ENCODE assay signal across 28 cellular contexts in genomic region chr12:106885546-106886249, GRCh38.
"Had no signal": no experiment of that assay in that cellular context is flagged by ENCODE, and none has a peak within 500 bp of the region (broad histone marks: within the 10 kb centered on the region; RNA-seq: fewer than 3 reads in every experiment).

No MANE protein-coding gene starts in this region.

- H3K9me3 ChIP-seq: left lung, lower lobe of right lung, ovary, right atrium auricular region, stomach, testis, thyroid gland, transverse colon, upper lobe of left lung, vagina had no signal

- H3K4me3 ChIP-seq: left lung, lower lobe of right lung, ovary, right atrium auricular region, skin epidermis, stomach, testis, thyroid gland, transverse colon, upper lobe of left lung, vagina had no signal

- H3K4me3 Mint-ChIP-seq: immature natural killer cell; naive thymus-derived CD8-positive, alpha-beta T cell; nephron; stimulated activated naive B cell treated with anti-CD40 and anti-IgM and Interleukin-4, amounts not matched to agents 10 μg/mL and 1 μg/mL and 100 μg/mL, for 72 hours had no signal

- H3K27me3 ChIP-seq: left lung, ovary, right atrium auricular region, stomach, testis, thyroid gland, transverse colon, upper lobe of left lung, vagina had no signal

- FAIRE-seq: islet of Langerhans, kidney had no signal

- H3K36me3 ChIP-seq: ovary had no signal

- H3K4me1 ChIP-seq: left lung, lower lobe of right lung, right atrium auricular region, stomach, testis, thyroid gland, transverse colon, vagina had no signal

- H3K9me3 Mint-ChIP-seq: immature natural killer cell; naive thymus-derived CD8-positive, alpha-beta T cell; nephron; stimulated activated naive B cell treated with anti-CD40 and anti-IgM and Interleukin-4, amounts not matched to agents 10 μg/mL and 1 μg/mL and 100 μg/mL, for 72 hours had no signal

- H3K27ac ChIP-seq: left lung, lower lobe of right lung, ovary, right atrium auricular region, skin epidermis, stomach, testis, thyroid gland, transverse colon, upper lobe of left lung, vagina had no signal

- H3K27ac Mint-ChIP-seq: nephron; progenitor cell of endocrine pancreas; stimulated activated naive B cell treated with anti-CD40 and anti-IgM and Interleukin-4, amounts not matched to agents 10 μg/mL and 1 μg/mL and 100 μg/mL, for 72 hours had no signal

- H3K4me1 Mint-ChIP-seq: immature natural killer cell; stimulated activated naive B cell treated with anti-CD40 and anti-IgM and Interleukin-4, amounts not matched to agents 10 μg/mL and 1 μg/mL and 100 μg/mL, for 72 hours had no signal

- ATAC-seq: left colon; left lung; lower lobe of right lung; naive thymus-derived CD8-positive, alpha-beta T cell; sciatic nerve; stimulated activated naive B cell treated with anti-CD40 and anti-IgM and Interleukin-4, amounts not matched to agents 10 μg/mL and 1 μg/mL and 100 μg/mL, for 72 hours; stimulated activated naive CD8-positive, alpha-beta T cell treated with anti-CD3 and anti-CD28 coated beads, Interleukin-15, Interleukin-2, amounts not matched to agents 100 U/mL and 50 U/mL, for 24 hours had no signal

- DNase-seq: hypothalamus; immature natural killer cell; kidney; left colon; left lung; lower lobe of right lung; mammary epithelial cell; mesenchymal stem cell; naive thymus-derived CD8-positive, alpha-beta T cell; ovary; stimulated activated CD4-positive, alpha-beta T cell treated with anti-CD3 and anti-CD28 coated beads, Interleukin-12 subunit alpha, Interleukin-12 subunit beta, amount 100 ng/mL, for 4 hours; stimulated activated CD4-positive, alpha-beta T cell treated with anti-CD3 and anti-CD28 coated beads, Interleukin-15, amount 100 ng/mL, for 24 hours; stimulated activated CD4-positive, alpha-beta T cell treated with anti-CD3 and anti-CD28 coated beads, Interleukin-2, amount 100 ng/mL, for 24 hours; stimulated activated CD4-positive, alpha-beta T cell treated with anti-CD3 and anti-CD28 coated beads, Interleukin-4, amount 100 ng/mL, for 1 hour; stimulated activated naive B cell treated with anti-CD40 and anti-IgM and Interleukin-4, amounts not matched to agents 10 μg/mL and 1 μg/mL and 100 μg/mL, for 72 hours; stimulated activated naive CD8-positive, alpha-beta T cell treated with anti-CD3 and anti-CD28 coated beads, Interleukin-15, Interleukin-2, amounts not matched to agents 100 U/mL and 50 U/mL, for 24 hours; stomach; testis; thyroid gland; transverse colon; upper lobe of left lung had no signal
